2 cellular contexts compared by ENCODE assay signal in genomic region chr2:80527119-80527518, GRCh38.
A peak's percentile ranks its signal among the peaks of the same experiment; 100 is the strongest.
TF ChIP-seq lines count a peak whose summit lies in the region.

No MANE protein-coding gene starts in this region.

TF ChIP-seq in GM12891, 5 proteins besides CTCF, POLR2A, EP300 and RAD21 (continued from another document):
- 0 out of 2 replicates have a peak, but pooled peaks have one; percentile 25 for TF ChIP-seq POU2F2 (IDR thresholded peaks at IDR 0.05; ENCODE audit: low read depth, low read length)

TF ChIP-seq in GM12878, 131 proteins besides CTCF, POLR2A, EP300 and RAD21 (continues in another document):
- TF ChIP-seq, protein P1, sequence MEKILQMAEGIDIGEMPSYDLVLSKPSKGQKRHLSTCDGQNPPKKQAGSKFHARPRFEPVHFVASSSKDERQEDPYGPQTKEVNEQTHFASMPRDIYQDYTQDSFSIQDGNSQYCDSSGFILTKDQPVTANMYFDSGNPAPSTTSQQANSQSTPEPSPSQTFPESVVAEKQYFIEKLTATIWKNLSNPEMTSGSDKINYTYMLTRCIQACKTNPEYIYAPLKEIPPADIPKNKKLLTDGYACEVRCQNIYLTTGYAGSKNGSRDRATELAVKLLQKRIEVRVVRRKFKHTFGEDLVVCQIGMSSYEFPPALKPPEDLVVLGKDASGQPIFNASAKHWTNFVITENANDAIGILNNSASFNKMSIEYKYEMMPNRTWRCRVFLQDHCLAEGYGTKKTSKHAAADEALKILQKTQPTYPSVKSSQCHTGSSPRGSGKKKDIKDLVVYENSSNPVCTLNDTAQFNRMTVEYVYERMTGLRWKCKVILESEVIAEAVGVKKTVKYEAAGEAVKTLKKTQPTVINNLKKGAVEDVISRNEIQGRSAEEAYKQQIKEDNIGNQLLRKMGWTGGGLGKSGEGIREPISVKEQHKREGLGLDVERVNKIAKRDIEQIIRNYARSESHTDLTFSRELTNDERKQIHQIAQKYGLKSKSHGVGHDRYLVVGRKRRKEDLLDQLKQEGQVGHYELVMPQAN (conservative IDR thresholded peaks at IDR 0.05), result 0 out of 2 replicates have a peak, but pooled peaks have one; percentile 48
- TF ChIP-seq ESRRA (IDR thresholded peaks at IDR 0.05; ENCODE audit: low read length) (0 out of 2 replicates have a peak, but pooled peaks have one; percentile 42), CHD2 (IDR thresholded peaks at IDR 0.05; ENCODE audit: borderline replicate concordance, low read depth, low read length) (peak; percentile 46), HSF1 (IDR thresholded peaks at IDR 0.05; ENCODE audit: low read depth, low read length) (no peak), ATF2 (IDR thresholded peaks at IDR 0.05; ENCODE audit: low read length) (peak; percentile 22; the same call in 1 of the 2 replicates), MTA3 (IDR thresholded peaks at IDR 0.05; ENCODE audit: borderline replicate concordance, low read length) (no peak), BHLHE40 (IDR thresholded peaks at IDR 0.05; ENCODE audit: borderline replicate concordance in 1 of 2, low read depth in 2 of 2, low read length in 1 of 2) (peak; percentile 46 to 55; a peak in 2 of 4 replicates), ZSCAN29 (IDR thresholded peaks at IDR 0.05) (0 out of 2 replicates have a peak, but pooled peaks have one; percentile 42), RUNX3 (IDR thresholded peaks at IDR 0.05; ENCODE audit: low read length) (peak; percentile 58), NR2F1 (conservative IDR thresholded peaks at IDR 0.05) (0 out of 2 replicates have a peak, but pooled peaks have one; percentile 20), RELA (IDR thresholded peaks at IDR 0.05; ENCODE audit: borderline replicate concordance, partially characterized antibody) (peak; percentile 51), IKZF2 (IDR thresholded peaks at IDR 0.05) (peak; percentile 69 to 71; a peak in 3 of 4 replicates), MTA2 (IDR thresholded peaks at IDR 0.05; ENCODE audit: low read depth) (peak; percentile 91), BCL11A (IDR thresholded peaks at IDR 0.05; ENCODE audit: low read depth, low read length) (0 out of 2 replicates have a peak, but pooled peaks have one; percentile 10), MEF2A (IDR thresholded peaks at IDR 0.05; ENCODE audit: insufficient read depth, low read depth, low read length) (0 out of 2 replicates have a peak, but pooled peaks have one; percentile 17), STAT1 (conservative IDR thresholded peaks at IDR 0.05) (no peak), NBN (IDR thresholded peaks at IDR 0.05) (peak; percentile 71; the same call in 1 of the 2 replicates), JUND (IDR thresholded peaks at IDR 0.05; ENCODE audit: low read depth, low read length) (no peak), TCF12 (IDR thresholded peaks at IDR 0.05; ENCODE audit: low read depth, low read length) (0 out of 2 replicates have a peak, but pooled peaks have one; percentile 28), ZNF217 (IDR thresholded peaks at IDR 0.05) (peak; percentile 91), ATF7 (IDR thresholded peaks at IDR 0.05; ENCODE audit: low read depth) (peak; percentile 66), ZNF24 (IDR thresholded peaks at IDR 0.05) (peak; percentile 43; the same call in 1 of the 2 replicates), TAF1 (IDR thresholded peaks at IDR 0.05; ENCODE audit: borderline replicate concordance, low read depth, low read length) (no peak), RB1 (IDR thresholded peaks at IDR 0.05; ENCODE audit: borderline replicate concordance) (0 out of 2 replicates have a peak, but pooled peaks have one; percentile 24), NFIC (IDR thresholded peaks at IDR 0.05; ENCODE audit: low read depth, low read length) (peak; percentile 18; the same call in 1 of the 2 replicates), BCL3 (IDR thresholded peaks at IDR 0.05; ENCODE audit: borderline replicate concordance, insufficient read depth, low read depth, low read length, poor library complexity, severe bottlenecking) (no peak)
- TF ChIP-seq, protein P2, sequence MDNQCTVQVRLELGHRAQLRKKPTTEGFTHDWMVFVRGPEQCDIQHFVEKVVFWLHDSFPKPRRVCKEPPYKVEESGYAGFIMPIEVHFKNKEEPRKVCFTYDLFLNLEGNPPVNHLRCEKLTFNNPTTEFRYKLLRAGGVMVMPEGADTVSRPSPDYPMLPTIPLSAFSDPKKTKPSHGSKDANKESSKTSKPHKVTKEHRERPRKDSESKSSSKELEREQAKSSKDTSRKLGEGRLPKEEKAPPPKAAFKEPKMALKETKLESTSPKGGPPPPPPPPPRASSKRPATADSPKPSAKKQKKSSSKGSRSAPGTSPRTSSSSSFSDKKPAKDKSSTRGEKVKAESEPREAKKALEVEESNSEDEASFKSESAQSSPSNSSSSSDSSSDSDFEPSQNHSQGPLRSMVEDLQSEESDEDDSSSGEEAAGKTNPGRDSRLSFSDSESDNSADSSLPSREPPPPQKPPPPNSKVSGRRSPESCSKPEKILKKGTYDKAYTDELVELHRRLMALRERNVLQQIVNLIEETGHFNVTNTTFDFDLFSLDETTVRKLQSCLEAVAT (IDR thresholded peaks at IDR 0.05), result peak; percentile 41; the same call in 1 of the 2 replicates
- TF ChIP-seq, protein P3, sequence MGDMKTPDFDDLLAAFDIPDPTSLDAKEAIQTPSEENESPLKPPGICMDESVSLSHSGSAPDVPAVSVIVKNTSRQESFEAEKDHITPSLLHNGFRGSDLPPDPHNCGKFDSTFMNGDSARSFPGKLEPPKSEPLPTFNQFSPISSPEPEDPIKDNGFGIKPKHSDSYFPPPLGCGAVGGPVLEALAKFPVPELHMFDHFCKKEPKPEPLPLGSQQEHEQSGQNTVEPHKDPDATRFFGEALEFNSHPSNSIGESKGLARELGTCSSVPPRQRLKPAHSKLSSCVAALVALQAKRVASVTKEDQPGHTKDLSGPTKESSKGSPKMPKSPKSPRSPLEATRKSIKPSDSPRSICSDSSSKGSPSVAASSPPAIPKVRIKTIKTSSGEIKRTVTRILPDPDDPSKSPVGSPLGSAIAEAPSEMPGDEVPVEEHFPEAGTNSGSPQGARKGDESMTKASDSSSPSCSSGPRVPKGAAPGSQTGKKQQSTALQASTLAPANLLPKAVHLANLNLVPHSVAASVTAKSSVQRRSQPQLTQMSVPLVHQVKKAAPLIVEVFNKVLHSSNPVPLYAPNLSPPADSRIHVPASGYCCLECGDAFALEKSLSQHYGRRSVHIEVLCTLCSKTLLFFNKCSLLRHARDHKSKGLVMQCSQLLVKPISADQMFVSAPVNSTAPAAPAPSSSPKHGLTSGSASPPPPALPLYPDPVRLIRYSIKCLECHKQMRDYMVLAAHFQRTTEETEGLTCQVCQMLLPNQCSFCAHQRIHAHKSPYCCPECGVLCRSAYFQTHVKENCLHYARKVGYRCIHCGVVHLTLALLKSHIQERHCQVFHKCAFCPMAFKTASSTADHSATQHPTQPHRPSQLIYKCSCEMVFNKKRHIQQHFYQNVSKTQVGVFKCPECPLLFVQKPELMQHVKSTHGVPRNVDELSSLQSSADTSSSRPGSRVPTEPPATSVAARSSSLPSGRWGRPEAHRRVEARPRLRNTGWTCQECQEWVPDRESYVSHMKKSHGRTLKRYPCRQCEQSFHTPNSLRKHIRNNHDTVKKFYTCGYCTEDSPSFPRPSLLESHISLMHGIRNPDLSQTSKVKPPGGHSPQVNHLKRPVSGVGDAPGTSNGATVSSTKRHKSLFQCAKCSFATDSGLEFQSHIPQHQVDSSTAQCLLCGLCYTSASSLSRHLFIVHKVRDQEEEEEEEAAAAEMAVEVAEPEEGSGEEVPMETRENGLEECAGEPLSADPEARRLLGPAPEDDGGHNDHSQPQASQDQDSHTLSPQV (IDR thresholded peaks at IDR 0.05), result no peak
- TF ChIP-seq, protein P4, sequence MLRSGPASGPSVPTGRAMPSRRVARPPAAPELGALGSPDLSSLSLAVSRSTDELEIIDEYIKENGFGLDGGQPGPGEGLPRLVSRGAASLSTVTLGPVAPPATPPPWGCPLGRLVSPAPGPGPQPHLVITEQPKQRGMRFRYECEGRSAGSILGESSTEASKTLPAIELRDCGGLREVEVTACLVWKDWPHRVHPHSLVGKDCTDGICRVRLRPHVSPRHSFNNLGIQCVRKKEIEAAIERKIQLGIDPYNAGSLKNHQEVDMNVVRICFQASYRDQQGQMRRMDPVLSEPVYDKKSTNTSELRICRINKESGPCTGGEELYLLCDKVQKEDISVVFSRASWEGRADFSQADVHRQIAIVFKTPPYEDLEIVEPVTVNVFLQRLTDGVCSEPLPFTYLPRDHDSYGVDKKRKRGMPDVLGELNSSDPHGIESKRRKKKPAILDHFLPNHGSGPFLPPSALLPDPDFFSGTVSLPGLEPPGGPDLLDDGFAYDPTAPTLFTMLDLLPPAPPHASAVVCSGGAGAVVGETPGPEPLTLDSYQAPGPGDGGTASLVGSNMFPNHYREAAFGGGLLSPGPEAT (IDR thresholded peaks at IDR 0.05; ENCODE audit: low read depth), result peak; percentile 88
- TF ChIP-seq, protein P5, sequence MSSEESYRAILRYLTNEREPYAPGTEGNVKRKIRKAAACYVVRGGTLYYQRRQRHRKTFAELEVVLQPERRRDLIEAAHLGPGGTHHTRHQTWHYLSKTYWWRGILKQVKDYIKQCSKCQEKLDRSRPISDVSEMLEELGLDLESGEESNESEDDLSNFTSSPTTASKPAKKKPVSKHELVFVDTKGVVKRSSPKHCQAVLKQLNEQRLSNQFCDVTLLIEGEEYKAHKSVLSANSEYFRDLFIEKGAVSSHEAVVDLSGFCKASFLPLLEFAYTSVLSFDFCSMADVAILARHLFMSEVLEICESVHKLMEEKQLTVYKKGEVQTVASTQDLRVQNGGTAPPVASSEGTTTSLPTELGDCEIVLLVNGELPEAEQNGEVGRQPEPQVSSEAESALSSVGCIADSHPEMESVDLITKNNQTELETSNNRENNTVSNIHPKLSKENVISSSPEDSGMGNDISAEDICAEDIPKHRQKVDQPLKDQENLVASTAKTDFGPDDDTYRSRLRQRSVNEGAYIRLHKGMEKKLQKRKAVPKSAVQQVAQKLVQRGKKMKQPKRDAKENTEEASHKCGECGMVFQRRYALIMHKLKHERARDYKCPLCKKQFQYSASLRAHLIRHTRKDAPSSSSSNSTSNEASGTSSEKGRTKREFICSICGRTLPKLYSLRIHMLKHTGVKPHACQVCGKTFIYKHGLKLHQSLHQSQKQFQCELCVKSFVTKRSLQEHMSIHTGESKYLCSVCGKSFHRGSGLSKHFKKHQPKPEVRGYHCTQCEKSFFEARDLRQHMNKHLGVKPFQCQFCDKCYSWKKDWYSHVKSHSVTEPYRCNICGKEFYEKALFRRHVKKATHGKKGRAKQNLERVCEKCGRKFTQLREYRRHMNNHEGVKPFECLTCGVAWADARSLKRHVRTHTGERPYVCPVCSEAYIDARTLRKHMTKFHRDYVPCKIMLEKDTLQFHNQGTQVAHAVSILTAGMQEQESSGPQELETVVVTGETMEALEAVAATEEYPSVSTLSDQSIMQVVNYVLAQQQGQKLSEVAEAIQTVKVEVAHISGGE (CRISPR knock-in tag; IDR thresholded peaks at IDR 0.05), result no peak
- TF ChIP-seq, protein P6, sequence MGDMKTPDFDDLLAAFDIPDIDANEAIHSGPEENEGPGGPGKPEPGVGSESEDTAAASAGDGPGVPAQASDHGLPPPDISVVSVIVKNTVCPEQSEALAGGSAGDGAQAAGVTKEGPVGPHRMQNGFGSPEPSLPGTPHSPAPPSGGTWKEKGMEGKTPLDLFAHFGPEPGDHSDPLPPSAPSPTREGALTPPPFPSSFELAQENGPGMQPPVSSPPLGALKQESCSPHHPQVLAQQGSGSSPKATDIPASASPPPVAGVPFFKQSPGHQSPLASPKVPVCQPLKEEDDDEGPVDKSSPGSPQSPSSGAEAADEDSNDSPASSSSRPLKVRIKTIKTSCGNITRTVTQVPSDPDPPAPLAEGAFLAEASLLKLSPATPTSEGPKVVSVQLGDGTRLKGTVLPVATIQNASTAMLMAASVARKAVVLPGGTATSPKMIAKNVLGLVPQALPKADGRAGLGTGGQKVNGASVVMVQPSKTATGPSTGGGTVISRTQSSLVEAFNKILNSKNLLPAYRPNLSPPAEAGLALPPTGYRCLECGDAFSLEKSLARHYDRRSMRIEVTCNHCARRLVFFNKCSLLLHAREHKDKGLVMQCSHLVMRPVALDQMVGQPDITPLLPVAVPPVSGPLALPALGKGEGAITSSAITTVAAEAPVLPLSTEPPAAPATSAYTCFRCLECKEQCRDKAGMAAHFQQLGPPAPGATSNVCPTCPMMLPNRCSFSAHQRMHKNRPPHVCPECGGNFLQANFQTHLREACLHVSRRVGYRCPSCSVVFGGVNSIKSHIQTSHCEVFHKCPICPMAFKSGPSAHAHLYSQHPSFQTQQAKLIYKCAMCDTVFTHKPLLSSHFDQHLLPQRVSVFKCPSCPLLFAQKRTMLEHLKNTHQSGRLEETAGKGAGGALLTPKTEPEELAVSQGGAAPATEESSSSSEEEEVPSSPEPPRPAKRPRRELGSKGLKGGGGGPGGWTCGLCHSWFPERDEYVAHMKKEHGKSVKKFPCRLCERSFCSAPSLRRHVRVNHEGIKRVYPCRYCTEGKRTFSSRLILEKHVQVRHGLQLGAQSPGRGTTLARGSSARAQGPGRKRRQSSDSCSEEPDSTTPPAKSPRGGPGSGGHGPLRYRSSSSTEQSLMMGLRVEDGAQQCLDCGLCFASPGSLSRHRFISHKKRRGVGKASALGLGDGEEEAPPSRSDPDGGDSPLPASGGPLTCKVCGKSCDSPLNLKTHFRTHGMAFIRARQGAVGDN (IDR thresholded peaks at IDR 0.05), result peak; percentile 74
